Comparison of ENCODE assay signal across 8 cellular contexts in genomic region chr2:171999604-172000469, GRCh38. TPM values are rescaled to one million over a fixed set of nuclear protein-coding genes. Genes with fewer than 3 reads are reported as not detected.
DNase-seq lines count a peak whose midpoint lies in the region; ATAC-seq lines count a peak whose summit lies in the region.

TSS of gene METAP1D (plus strand) at chr2:171999953. CDS start at chr2:171999970, 17 bp downstream.

- peak within 1 kb of the TSS; percentile 63 for H3K9ac ChIP-seq in endocrine pancreas (ENCODE audit: control insufficient read depth, insufficient read depth, low read length)

- H3K9me3 ChIP-seq in endocrine pancreas (ENCODE audit: control insufficient read depth, low read length) = no peaks in the 10 kb centered on the region

- peak within 1 kb of the TSS; percentile 83 for H3K4me3 ChIP-seq in endocrine pancreas (ENCODE audit: control insufficient read depth, insufficient read depth, low read length)

- H3K9me3 Mint-ChIP-seq in activated CD8-positive, alpha-beta memory T cell treated with anti-CD3 and anti-CD28 coated beads, Interleukin-2, amount 10 ng/mL, durations not matched to agents 7 days and 5 days (ENCODE audit: low read depth) = no peaks in the 10 kb centered on the region

- CTCF ChIA-PET in activated CD8-positive, alpha-beta memory T cell treated with anti-CD3 and anti-CD28 coated beads, Interleukin-2, amount 10 ng/mL, durations not matched to agents 7 days and 5 days (lab: Charles Lee) = interaction anchor here (1.0 to 1.5 kb wide), 2 partner anchors 103 to 106 kb away, joined by 3 to 4 read pairs; partner anchors contain the start of genes DLX2 and SLC25A12

- peaks cover 27% of the 10 kb centered on the region for H3K4me1 Mint-ChIP-seq in activated CD8-positive, alpha-beta memory T cell treated with anti-CD3 and anti-CD28 coated beads, Interleukin-2, amount 10 ng/mL, durations not matched to agents 7 days and 5 days

- DNase-seq in Caki2 (ENCODE audit: low read depth) (peak; percentile 92), HT1080 (ENCODE audit: low read depth) (peak; percentile 92), NOMO-1 treated with DMSO at 0.1 percent for 48 hours (lab: John Stamatoyannopoulos, UW; ENCODE audit: unreplicated experiment) (peak; percentile 85), mesenteric fat pad (ENCODE audit: low spot score) (peak; percentile 98)
- DNase-seq in activated CD8-positive, alpha-beta memory T cell treated with anti-CD3 and anti-CD28 coated beads, Interleukin-2, amount 10 ng/mL, durations not matched to agents 7 days and 5 days = peak; percentile 91
- peak; percentile 82 for DNase-seq in stimulated activated CD8-positive, alpha-beta memory T cell treated with anti-CD3 and anti-CD28 coated beads, Interleukin-12 subunit alpha, Interleukin-12 subunit beta, amount 100 ng/mL, for 4 hours (ENCODE audit: low read depth)

- H3K36me3 Mint-ChIP-seq in activated CD8-positive, alpha-beta memory T cell treated with anti-CD3 and anti-CD28 coated beads, Interleukin-2, amount 10 ng/mL, durations not matched to agents 7 days and 5 days = no peaks in the 10 kb centered on the region

- peaks cover 16% of the 10 kb centered on the region for H3K27me3 Mint-ChIP-seq in activated CD8-positive, alpha-beta memory T cell treated with anti-CD3 and anti-CD28 coated beads, Interleukin-2, amount 10 ng/mL, durations not matched to agents 7 days and 5 days

- H3K4me1 ChIP-seq in endocrine pancreas (ENCODE audit: control insufficient read depth, insufficient read depth, low read length) = no peaks in the 10 kb centered on the region

- H3K27ac Mint-ChIP-seq in activated CD8-positive, alpha-beta memory T cell treated with anti-CD3 and anti-CD28 coated beads, Interleukin-2, amount 10 ng/mL, durations not matched to agents 7 days and 5 days = peak within 1 kb of the TSS; percentile 91

- H3K27me3 ChIP-seq in endocrine pancreas (ENCODE audit: control insufficient read depth, insufficient read depth, low read length) = no peaks in the 10 kb centered on the region

- in situ Hi-C loops in Caki2 (cut with HindIII; ENCODE audit: low pct_unique_long_range_greater_than_20kb, low sequenced_read_pairs) = no loop called here

- H3K36me3 ChIP-seq in endocrine pancreas (ENCODE audit: control insufficient read depth, insufficient read depth, low read length) = no peaks in the 10 kb centered on the region

- peak within 1 kb of the TSS; percentile 88 for H3K4me3 Mint-ChIP-seq in activated CD8-positive, alpha-beta memory T cell treated with anti-CD3 and anti-CD28 coated beads, Interleukin-2, amount 10 ng/mL, durations not matched to agents 7 days and 5 days

- peak; percentile 98 for ATAC-seq in GM21381 (IDR thresholded peaks at IDR 0.05; ENCODE audit: unreplicated experiment)
- peak; percentile 99 for ATAC-seq in activated CD8-positive, alpha-beta memory T cell treated with anti-CD3 and anti-CD28 coated beads, Interleukin-2, amount 10 ng/mL, durations not matched to agents 7 days and 5 days

RNA-seq across cellular contexts. Expression of gene METAP1D, which starts in this region (rescaled TPM):
- total RNA-seq in Caki2 (2014; rRNA removed; shearing (Covaris generic); ENCODE audit: low replicate concordance) = 4.3 and 22.9 TPM in 2 replicates
- 9.5 and 10.7 TPM in 2 replicates for total RNA-seq in HT1080 (2014; rRNA removed; shearing (Covaris generic))
- polyA plus RNA-seq in HT1080 (2015; cell fraction: cytosol; rRNA removed) = 7.8 and 8.1 TPM in 2 replicates
- 26.6 and 33.4 TPM in 2 replicates for polyA plus RNA-seq in HT1080 (2015; cell fraction: nucleus; rRNA removed)
- total RNA-seq in activated CD8-positive, alpha-beta memory T cell treated with anti-CD3 and anti-CD28 coated beads, Interleukin-2, amount 10 ng/mL, durations not matched to agents 7 days and 5 days = 1 to 10 TPM; 3.9 to 6.4 TPM
- total RNA-seq in mesenteric fat pad = 5.5 TPM

Comparison
In these comparisons a context has a peak if more than half of its experiments do, and no peak if none do; other contexts are left out.
1. Peak in every context shown above with its lines: DNase-seq, ATAC-seq and H3K4me3 ChIP-seq.